8 cellular contexts compared by ENCODE assay signal in genomic region chr9:69671291-69671903, GRCh38. TPM values are rescaled to one million over a fixed set of nuclear protein-coding genes. Genes with fewer than 3 reads are reported as not detected.
DNase-seq lines count a peak whose midpoint lies in the region; ATAC-seq and TF ChIP-seq lines count a peak whose summit lies in the region.

No MANE protein-coding gene starts in this region.

- intact Hi-C loops in HCT116 (cut with micrococcal nuclease), result loop anchor here (5.0 kb wide), 4 partner anchors 86 to 261 kb away; no protein-coding TSS in a partner anchor
- intact Hi-C loops in activated CD4-positive, alpha-beta memory T cell treated with anti-CD3 and anti-CD28 coated beads for 36 hours (cut with micrococcal nuclease), result no loop called here
- intact Hi-C loops in heart right ventricle (cut with DNase I), result loop anchor here in 9 of 10 donors (5.0 to 10.0 kb wide), 7 partner anchors 73 to 249 kb away; no protein-coding TSS in a partner anchor
- intact Hi-C loops in posterior cingulate gyrus (cut with DNase I), result loop anchor here (5.0 to 10.0 kb wide), 6 partner anchors 109 to 741 kb away; partner anchors contain the start of gene KLF9
- intact Hi-C loops in posterior vena cava (cut with DNase I), result loop anchor here in 1 of 2 donors (10.0 kb wide), 1 partner anchor 63 kb away; no protein-coding TSS in a partner anchor

- no peak for TF ChIP-seq POLR2A in HCT116 (IDR thresholded peaks at IDR 0.05; ENCODE audit: borderline replicate concordance, extremely low read depth, insufficient read depth, insufficient read length)

- H3K36me3 ChIP-seq in HCT116 (ENCODE audit: control insufficient read depth in 1 of 2, insufficient read depth in 2 of 2, low read length in 2 of 2) (no peaks in the 10 kb centered on the region), heart right ventricle (no peaks in the 10 kb centered on the region)

- peaks cover 16% of the 10 kb centered on the region for H3K4me1 Mint-ChIP-seq in activated CD4-positive, alpha-beta memory T cell treated with anti-CD3 and anti-CD28 coated beads for 36 hours (ENCODE audit: low read depth)

- H3K4me1 ChIP-seq in HCT116 (ENCODE audit: control insufficient read depth in 1 of 2, insufficient read depth in 2 of 2, low read length in 2 of 2) (peaks cover 3 to 14% of the 10 kb centered on the region in 2 experiments; a peak in 3 of 4 replicates), heart right ventricle (peaks cover 5 to 30% (median 14%) of the 10 kb centered on the region in 9 donors)

- RAD21 ChIA-PET in HCT116 (lab: Charles Lee; ENCODE audit: low non-redundant PET in 1 of 2, low total read pairs in 2 of 2, uncharacterized antibody in 2 of 2, unreplicated experiment in 2 of 2), result no interaction called here

- CTCF ChIA-PET in HCT116 (lab: Charles Lee), result interaction anchor here (1.2 kb wide), 1 partner anchor 38 kb away, joined by 4 read pairs; no protein-coding TSS in a partner anchor
- CTCF ChIA-PET in activated CD4-positive, alpha-beta memory T cell treated with anti-CD3 and anti-CD28 coated beads for 36 hours (lab: Charles Lee), result interaction anchor here (1.4 to 2.4 kb wide), 2 partner anchors 87 to 248 kb away, joined by 4 to 10 read pairs; no protein-coding TSS in a partner anchor

- H3K9me2 ChIP-seq in HCT116 (ENCODE audit: insufficient read depth), result no peaks in the 10 kb centered on the region

- no peaks in the 10 kb centered on the region for H3K79me2 ChIP-seq in HCT116 (ENCODE audit: insufficient read depth, low read length)

- H3K9me3 Mint-ChIP-seq in activated CD4-positive, alpha-beta memory T cell treated with anti-CD3 and anti-CD28 coated beads for 36 hours, result no peaks in the 10 kb centered on the region

- H4K20me1 ChIP-seq in HCT116 (ENCODE audit: insufficient read depth), result no peaks in the 10 kb centered on the region

- H3K4me3 ChIP-seq in HCT116 (replicated peaks in 1 of 2; ENCODE audit: low read depth in 1 of 2, low read length in 2 of 2), result no peak overlapping the region
- peak overlapping the region; percentile 48 to 89 (median 80) for H3K4me3 ChIP-seq in heart right ventricle

- no peak for TF ChIP-seq RAD21 in HCT116 (IDR thresholded peaks at IDR 0.05; ENCODE audit: low read depth)

- no TSS peak for BruUV-seq in HCT116 (replicated peaks; lab: Mats Ljungman, UMichigan)

- H3K4me2 ChIP-seq in HCT116 (ENCODE audit: low read length), result peak overlapping the region; percentile 66

- H3K27ac Mint-ChIP-seq in activated CD4-positive, alpha-beta memory T cell treated with anti-CD3 and anti-CD28 coated beads for 36 hours, result no peak overlapping the region

- TF ChIP-seq CTCF in HCT116 (IDR thresholded peaks at IDR 0.05 in 2 of 3, conservative IDR thresholded peaks at IDR 0.05 in 1 of 3; ENCODE audit: borderline replicate concordance in 1 of 3, insufficient read depth in 1 of 3, low read depth in 2 of 3, low read length in 2 of 3) (no peak), heart right ventricle (IDR thresholded peaks at IDR 0.05) (no peak)

- ATAC-seq in HCT116, result no peak
- ATAC-seq in heart right ventricle, result peak in 5 of 8 donors; percentile 15 to 39 (median 20)
- no peak for ATAC-seq in HG03139 (IDR thresholded peaks at IDR 0.05; ENCODE audit: unreplicated experiment)

- H3K27ac ChIP-seq in HCT116 (ENCODE audit: low read depth, low read length), result no peak overlapping the region
- H3K27ac ChIP-seq in heart right ventricle, result peak overlapping the region in 8 of 10 donors; percentile 60 to 88 (median 78)

- POLR2A ChIA-PET in HCT116 (lab: Charles Lee), result no interaction called here
- POLR2A ChIA-PET in activated CD4-positive, alpha-beta memory T cell treated with anti-CD3 and anti-CD28 coated beads for 36 hours (lab: Charles Lee), result no interaction called here

- no peak overlapping the region for H3K9ac ChIP-seq in HCT116 (ENCODE audit: low read length)

- H3K27me3 Mint-ChIP-seq in activated CD4-positive, alpha-beta memory T cell treated with anti-CD3 and anti-CD28 coated beads for 36 hours, result peaks cover 22% of the 10 kb centered on the region

- H3K36me3 Mint-ChIP-seq in activated CD4-positive, alpha-beta memory T cell treated with anti-CD3 and anti-CD28 coated beads for 36 hours, result no peaks in the 10 kb centered on the region

- peak overlapping the region; percentile 22 for H2AFZ ChIP-seq in HCT116 (ENCODE audit: low read depth, low read length, poor library complexity, severe bottlenecking)

- H3K27me3 ChIP-seq in HCT116 (ENCODE audit: insufficient read depth, low read length) (peaks cover 13% of the 10 kb centered on the region; the same call in 1 of the 2 replicates), heart right ventricle (peaks cover 0 to 16% (median 0%) of the 10 kb centered on the region in 7 donors)

- DNase-seq in HCT116 (ENCODE audit: low read depth, low spot score) (no peak), heart right ventricle (peak in 1 of 2 donors; percentile 9), posterior cingulate gyrus (peak in 7 of 10 donors; percentile 17 to 74 (median 41)), NCI-H1436 treated with DMSO at 0.1 percent for 48 hours (lab: John Stamatoyannopoulos, UW) (no peak), UCSD-AML1 (lab: John Stamatoyannopoulos, UW; ENCODE audit: unreplicated experiment) (no peak), posterior vena cava (ENCODE audit: low spot score) (no peak)
- DNase-seq in activated CD4-positive, alpha-beta memory T cell treated with anti-CD3 and anti-CD28 coated beads for 36 hours, result no peak

- H3K9me3 ChIP-seq in HCT116 (ENCODE audit: control insufficient read depth in 1 of 2, insufficient read depth in 1 of 2, low read depth in 1 of 2, low read length in 2 of 2), result no peaks in the 10 kb centered on the region
- no peaks in the 10 kb centered on the region for H3K9me3 ChIP-seq in heart right ventricle

- WGBS in heart right ventricle, 2 donors, result 28 to 31% methylated on average over 18 of the region's 18 CpGs

- H3K4me3 Mint-ChIP-seq in activated CD4-positive, alpha-beta memory T cell treated with anti-CD3 and anti-CD28 coated beads for 36 hours, result peak overlapping the region; percentile 59

TF ChIP-seq in HCT116, 20 proteins besides CTCF, POLR2A, EP300 and RAD21:
- TF ChIP-seq POLR2AphosphoS5 (IDR thresholded peaks at IDR 0.05; ENCODE audit: low read depth, low read length) (no peak), CEBPB (IDR thresholded peaks at IDR 0.05; ENCODE audit: low read depth) (no peak), TCF7L2 (IDR thresholded peaks at IDR 0.05; ENCODE audit: borderline replicate concordance, extremely low read depth, insufficient read depth, insufficient read length) (no peak), JUND (IDR thresholded peaks at IDR 0.05) (no peak), SIN3A (IDR thresholded peaks at IDR 0.05; ENCODE audit: low read depth) (no peak), ZBTB33 (IDR thresholded peaks at IDR 0.05; ENCODE audit: extremely low read depth, insufficient replicate concordance, low read length) (no peak), ATF3 (IDR thresholded peaks at IDR 0.05) (no peak), EZH2 (IDR thresholded peaks at IDR 0.05) (no peak), ZNF274 (IDR thresholded peaks at IDR 0.05; ENCODE audit: low read depth, low read length) (no peak)

RNA-seq across cellular contexts. Expression of gene APBA1, which starts 0.8 kb away (rescaled TPM):
- 0.20 TPM for total RNA-seq in HCT116 (2021; ENCODE audit: unreplicated experiment)
- 0.09 and 0.12 TPM in 2 replicates for polyA plus RNA-seq in HCT116 (2012)
- under 1 TPM; 0.26 to 0.51 TPM for total RNA-seq in activated CD4-positive, alpha-beta memory T cell treated with anti-CD3 and anti-CD28 coated beads for 36 hours
- 1 to 10 TPM; 1.7 to 5.7 (median 3.0) TPM for total RNA-seq in heart right ventricle
- under 1 TPM; 0.66 to 0.67 TPM for polyA plus RNA-seq in heart right ventricle
- 1 to 10 TPM; 8.9 to 9.2 TPM for total RNA-seq in posterior vena cava

Comparison
In these comparisons a context has a peak if more than half of its experiments do, and no peak if none do; other contexts are left out.
1. ATAC-seq: peak in heart right ventricle (5 of 8); none in HCT116 (single experiment) and HG03139 (single experiment).
2. DNase-seq: peak in posterior cingulate gyrus (7 of 10); none in HCT116 (single experiment), activated CD4-positive, alpha-beta memory T cell treated with anti-CD3 and anti-CD28 coated beads for 36 hours (single experiment), NCI-H1436 treated with DMSO at 0.1 percent for 48 hours (single experiment), UCSD-AML1 (single experiment) and posterior vena cava (single experiment).
3. H3K4me3 ChIP-seq: peak in heart right ventricle (10 of 10); none in HCT116 (0 of 2).